8 cellular contexts compared by ENCODE assay signal in the genomic region with DNA sequence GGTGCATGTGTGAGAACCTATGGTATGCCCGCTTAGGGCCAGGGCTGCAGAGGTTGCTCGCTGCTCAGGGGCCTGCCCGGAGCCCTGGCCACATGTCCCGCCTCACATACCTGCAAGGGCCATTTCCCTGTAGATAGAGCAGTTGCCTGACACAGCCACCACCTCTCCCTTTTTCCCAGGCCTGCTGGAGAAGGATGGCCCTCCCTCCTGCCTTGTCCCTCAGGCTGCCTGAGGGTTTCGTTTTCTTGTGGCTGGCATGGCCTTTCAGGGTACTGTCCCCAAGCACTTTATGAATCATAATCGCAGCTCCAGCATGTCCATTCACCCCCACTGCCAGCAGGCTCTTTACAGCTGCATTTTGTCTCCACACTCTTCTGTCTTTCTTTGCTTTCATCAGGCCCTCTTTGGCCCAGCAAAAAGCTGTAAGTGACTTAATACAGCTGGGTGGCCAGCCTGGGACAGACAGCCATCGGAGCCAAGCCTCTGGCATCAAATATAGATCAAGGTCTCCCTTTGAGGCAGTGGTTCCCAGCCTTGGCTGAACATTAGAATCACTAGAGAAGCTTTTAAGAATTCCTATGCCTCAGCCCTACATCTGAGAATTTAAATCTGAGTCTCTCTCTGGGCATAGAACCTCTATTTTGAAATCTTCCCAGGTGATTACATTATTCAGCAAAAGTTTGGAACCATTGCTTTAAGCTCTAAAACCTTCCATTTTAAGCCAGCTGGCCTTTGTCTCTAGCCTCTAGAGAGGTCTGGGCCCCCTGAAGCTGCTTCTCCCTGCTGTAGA.
DNase-seq lines count a peak whose midpoint lies in the region; ATAC-seq and TF ChIP-seq lines count a peak whose summit lies in the region.

No MANE protein-coding gene starts in this region.

- H3K9me3 ChIP-seq in adrenal gland (replicated peaks in 1 of 3) (no peaks in the 10 kb centered on the region), hepatocyte (ENCODE audit: low read depth) (no peaks in the 10 kb centered on the region)

- TF ChIP-seq CTCF in adrenal gland (IDR thresholded peaks at IDR 0.05) (peak in 1 of 6 experiments; percentile 7), hepatocyte (IDR thresholded peaks at IDR 0.05; ENCODE audit: poor library complexity) (no peak), GM10248 (IDR thresholded peaks at IDR 0.05; ENCODE audit: control extremely low read depth, extremely low read depth, low read depth, missing control alignments) (no peak), GM10266 (IDR thresholded peaks at IDR 0.05; ENCODE audit: control insufficient read depth, insufficient read depth, low read depth, missing control alignments) (no peak)

- H3K36me3 ChIP-seq in adrenal gland (replicated peaks in 1 of 2): no peaks in the 10 kb centered on the region
- H3K36me3 ChIP-seq in hepatocyte (replicated peaks; ENCODE audit: insufficient read depth, low read depth): no peaks in the 10 kb centered on the region

- no peak for TF ChIP-seq POLR2A in adrenal gland (IDR thresholded peaks at IDR 0.05)

- H2AFZ ChIP-seq in hepatocyte: no peak overlapping the region

- ATAC-seq in HG02885 (IDR thresholded peaks at IDR 0.05; ENCODE audit: poor library complexity, unreplicated experiment): no peak

- H3K27me3 ChIP-seq in adrenal gland (no peaks in the 10 kb centered on the region), hepatocyte (no peaks in the 10 kb centered on the region)

- DNase-seq in EH (ENCODE audit: low read depth) (peak; percentile 42), adrenal gland (peak; percentile 46 to 83 (median 67)), hepatocyte (ENCODE audit: low spot score) (no peak), GM10248 (ENCODE audit: extremely low spot score) (no peak), head of caudate nucleus (no peak), GM10266 (ENCODE audit: extremely low spot score) (no peak)

- WGBS in adrenal gland, 4 donors: 18 to 59% (median 49%) methylated on average over 3 to 7 of the region's 7 CpGs
- WGBS in hepatocyte (ENCODE audit: low lambda C conversion rate, missing lambda C conversion rate): 80% methylated on average over 7 of the region's 7 CpGs

- peak overlapping the region in 4 of 5 donors; percentile 1 to 82 (median 70) for H3K27ac ChIP-seq in adrenal gland
- H3K27ac ChIP-seq in hepatocyte: peak overlapping the region; percentile 75
- H3K27ac ChIP-seq in skin epidermis: peak overlapping the region in 16 of 21 experiments; percentile 4 to 78 (median 58)

- peaks cover 38% of the 10 kb centered on the region for H4K20me1 ChIP-seq in hepatocyte (ENCODE audit: insufficient read depth, poor library complexity, severe bottlenecking)

- H3K4me1 ChIP-seq in adrenal gland (replicated peaks in 1 of 2): peaks cover 27 to 61% of the 10 kb centered on the region in 2 donors
- peaks cover 31% of the 10 kb centered on the region for H3K4me1 ChIP-seq in hepatocyte (ENCODE audit: insufficient read depth)

- H3K9me2 ChIP-seq in hepatocyte (replicated peaks; ENCODE audit: insufficient read depth): no peaks in the 10 kb centered on the region

- POLR2A ChIA-PET in GM10248 (lab: Yijun Ruan, JAX): no interaction called here

- intact Hi-C loops in adrenal gland (cut with DNase I): loop anchor here in 1 of 2 donors (5.0 kb wide), 1 partner anchor 56 kb away; no protein-coding TSS in a partner anchor
- intact Hi-C loops in head of caudate nucleus (cut with DNase I): no loop called here

- peak overlapping the region; percentile 46 for H3K4me2 ChIP-seq in hepatocyte

- CTCF ChIA-PET in GM10248 (lab: Yijun Ruan, JAX): interaction anchor here (0.9 to 2.5 kb wide), 6 partner anchors 9 to 96 kb away, joined by 3 to 11 read pairs (median 3); no protein-coding TSS in a partner anchor

- H3K79me2 ChIP-seq in hepatocyte: peaks cover 100% of the 10 kb centered on the region

- H3K4me3 ChIP-seq in adrenal gland (no peak overlapping the region), hepatocyte (no peak overlapping the region), skin epidermis (no peak overlapping the region)

Comparison
In these comparisons a context has a peak if more than half of its experiments do, and no peak if none do; other contexts are left out.
1. DNase-seq: peak in EH (single experiment) and adrenal gland (7 of 7); none in hepatocyte (single experiment), GM10248 (single experiment), head of caudate nucleus (0 of 42) and GM10266 (single experiment).
2. Peak in every context shown above with its lines, with median percentiles within 50 percentile points of each other: H3K27ac ChIP-seq.